ENCODE assay signal across 1 cellular context in the genomic region with DNA sequence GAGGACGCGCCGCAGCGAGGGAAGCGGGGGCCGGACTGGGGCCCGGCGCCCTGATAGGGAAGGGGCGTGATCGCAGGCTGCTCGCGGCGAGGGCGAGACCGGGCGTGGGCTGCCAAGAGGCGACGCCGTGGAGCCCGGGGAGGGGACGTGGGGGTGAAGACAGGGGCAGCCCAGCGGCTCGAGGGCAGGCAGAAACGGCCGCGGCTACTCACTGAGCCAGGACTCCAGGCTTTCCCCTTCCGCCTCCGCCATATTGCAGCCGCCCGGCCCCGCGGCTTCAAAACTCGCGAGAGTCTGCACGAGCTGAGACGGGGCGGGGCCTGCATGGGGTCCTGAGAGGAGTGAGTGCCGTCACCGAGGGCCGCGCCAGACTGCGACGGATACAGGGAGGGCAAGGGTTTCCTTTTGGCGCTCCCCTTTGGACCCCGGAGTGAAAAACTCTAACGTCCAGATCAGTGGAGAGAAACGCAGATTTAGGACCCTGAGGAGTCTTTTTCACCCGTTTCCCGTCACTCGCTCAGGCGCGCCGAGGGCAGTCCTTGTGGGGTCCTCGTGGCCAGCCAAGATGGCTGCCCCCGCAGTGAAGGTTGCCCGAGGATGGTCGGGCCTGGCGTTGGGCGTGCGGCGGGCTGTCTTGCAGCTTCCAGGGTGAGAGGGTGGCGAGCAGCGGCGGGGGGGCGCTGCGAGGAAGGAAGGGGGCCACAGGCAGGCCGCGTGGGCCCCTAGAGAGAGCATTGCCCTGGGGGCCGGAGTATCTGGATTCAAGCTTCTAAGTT.
TF ChIP-seq lines count a peak whose summit lies in the region.

A gene with protein sequence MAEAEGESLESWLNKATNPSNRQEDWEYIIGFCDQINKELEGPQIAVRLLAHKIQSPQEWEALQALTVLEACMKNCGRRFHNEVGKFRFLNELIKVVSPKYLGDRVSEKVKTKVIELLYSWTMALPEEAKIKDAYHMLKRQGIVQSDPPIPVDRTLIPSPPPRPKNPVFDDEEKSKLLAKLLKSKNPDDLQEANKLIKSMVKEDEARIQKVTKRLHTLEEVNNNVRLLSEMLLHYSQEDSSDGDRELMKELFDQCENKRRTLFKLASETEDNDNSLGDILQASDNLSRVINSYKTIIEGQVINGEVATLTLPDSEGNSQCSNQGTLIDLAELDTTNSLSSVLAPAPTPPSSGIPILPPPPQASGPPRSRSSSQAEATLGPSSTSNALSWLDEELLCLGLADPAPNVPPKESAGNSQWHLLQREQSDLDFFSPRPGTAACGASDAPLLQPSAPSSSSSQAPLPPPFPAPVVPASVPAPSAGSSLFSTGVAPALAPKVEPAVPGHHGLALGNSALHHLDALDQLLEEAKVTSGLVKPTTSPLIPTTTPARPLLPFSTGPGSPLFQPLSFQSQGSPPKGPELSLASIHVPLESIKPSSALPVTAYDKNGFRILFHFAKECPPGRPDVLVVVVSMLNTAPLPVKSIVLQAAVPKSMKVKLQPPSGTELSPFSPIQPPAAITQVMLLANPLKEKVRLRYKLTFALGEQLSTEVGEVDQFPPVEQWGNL (minus strand): TSS at position 271 of the 776 bp plus-strand sequence. CDS start 19 bp downstream, at position 252.
A gene (plus strand): TSS at position 544 of the 776 bp plus-strand sequence. CDS start 22 bp downstream, at position 566.

TF ChIP-seq in GM23338, 12 proteins besides CTCF, POLR2A, EP300 and RAD21 (continued from another document):
- TF ChIP-seq, protein P1, sequence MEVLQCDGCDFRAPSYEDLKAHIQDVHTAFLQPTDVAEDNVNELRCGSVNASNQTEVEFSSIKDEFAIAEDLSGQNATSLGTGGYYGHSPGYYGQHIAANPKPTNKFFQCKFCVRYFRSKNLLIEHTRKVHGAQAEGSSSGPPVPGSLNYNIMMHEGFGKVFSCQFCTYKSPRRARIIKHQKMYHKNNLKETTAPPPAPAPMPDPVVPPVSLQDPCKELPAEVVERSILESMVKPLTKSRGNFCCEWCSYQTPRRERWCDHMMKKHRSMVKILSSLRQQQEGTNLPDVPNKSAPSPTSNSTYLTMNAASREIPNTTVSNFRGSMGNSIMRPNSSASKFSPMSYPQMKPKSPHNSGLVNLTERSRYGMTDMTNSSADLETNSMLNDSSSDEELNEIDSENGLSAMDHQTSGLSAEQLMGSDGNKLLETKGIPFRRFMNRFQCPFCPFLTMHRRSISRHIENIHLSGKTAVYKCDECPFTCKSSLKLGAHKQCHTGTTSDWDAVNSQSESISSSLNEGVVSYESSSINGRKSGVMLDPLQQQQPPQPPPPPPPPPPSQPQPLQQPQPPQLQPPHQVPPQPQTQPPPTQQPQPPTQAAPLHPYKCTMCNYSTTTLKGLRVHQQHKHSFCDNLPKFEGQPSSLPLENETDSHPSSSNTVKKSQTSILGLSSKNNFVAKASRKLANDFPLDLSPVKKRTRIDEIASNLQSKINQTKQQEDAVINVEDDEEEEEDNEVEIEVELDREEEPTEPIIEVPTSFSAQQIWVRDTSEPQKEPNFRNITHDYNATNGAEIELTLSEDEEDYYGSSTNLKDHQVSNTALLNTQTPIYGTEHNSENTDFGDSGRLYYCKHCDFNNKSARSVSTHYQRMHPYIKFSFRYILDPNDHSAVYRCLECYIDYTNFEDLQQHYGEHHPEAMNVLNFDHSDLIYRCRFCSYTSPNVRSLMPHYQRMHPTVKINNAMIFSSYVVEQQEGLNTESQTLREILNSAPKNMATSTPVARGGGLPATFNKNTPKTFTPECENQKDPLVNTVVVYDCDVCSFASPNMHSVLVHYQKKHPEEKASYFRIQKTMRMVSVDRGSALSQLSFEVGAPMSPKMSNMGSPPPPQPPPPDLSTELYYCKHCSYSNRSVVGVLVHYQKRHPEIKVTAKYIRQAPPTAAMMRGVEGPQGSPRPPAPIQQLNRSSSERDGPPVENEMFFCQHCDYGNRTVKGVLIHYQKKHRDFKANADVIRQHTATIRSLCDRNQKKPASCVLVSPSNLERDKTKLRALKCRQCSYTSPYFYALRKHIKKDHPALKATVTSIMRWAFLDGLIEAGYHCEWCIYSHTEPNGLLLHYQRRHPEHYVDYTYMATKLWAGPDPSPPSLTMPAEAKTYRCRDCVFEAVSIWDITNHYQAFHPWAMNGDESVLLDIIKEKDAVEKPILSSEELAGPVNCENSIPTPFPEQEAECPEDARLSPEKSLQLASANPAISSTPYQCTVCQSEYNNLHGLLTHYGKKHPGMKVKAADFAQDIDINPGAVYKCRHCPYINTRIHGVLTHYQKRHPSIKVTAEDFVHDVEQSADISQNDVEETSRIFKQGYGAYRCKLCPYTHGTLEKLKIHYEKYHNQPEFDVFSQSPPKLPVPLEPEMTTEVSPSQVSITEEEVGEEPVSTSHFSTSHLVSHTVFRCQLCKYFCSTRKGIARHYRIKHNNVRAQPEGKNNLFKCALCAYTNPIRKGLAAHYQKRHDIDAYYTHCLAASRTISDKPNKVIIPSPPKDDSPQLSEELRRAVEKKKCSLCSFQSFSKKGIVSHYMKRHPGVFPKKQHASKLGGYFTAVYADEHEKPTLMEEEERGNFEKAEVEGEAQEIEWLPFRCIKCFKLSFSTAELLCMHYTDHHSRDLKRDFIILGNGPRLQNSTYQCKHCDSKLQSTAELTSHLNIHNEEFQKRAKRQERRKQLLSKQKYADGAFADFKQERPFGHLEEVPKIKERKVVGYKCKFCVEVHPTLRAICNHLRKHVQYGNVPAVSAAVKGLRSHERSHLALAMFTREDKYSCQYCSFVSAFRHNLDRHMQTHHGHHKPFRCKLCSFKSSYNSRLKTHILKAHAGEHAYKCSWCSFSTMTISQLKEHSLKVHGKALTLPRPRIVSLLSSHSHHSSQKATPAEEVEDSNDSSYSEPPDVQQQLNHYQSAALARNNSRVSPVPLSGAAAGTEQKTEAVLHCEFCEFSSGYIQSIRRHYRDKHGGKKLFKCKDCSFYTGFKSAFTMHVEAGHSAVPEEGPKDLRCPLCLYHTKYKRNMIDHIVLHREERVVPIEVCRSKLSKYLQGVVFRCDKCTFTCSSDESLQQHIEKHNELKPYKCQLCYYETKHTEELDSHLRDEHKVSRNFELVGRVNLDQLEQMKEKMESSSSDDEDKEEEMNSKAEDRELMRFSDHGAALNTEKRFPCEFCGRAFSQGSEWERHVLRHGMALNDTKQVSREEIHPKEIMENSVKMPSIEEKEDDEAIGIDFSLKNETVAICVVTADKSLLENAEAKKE (CRISPR knock-in tag; IDR thresholded peaks at IDR 0.05): no peak
- TF ChIP-seq CREB1 (CRISPR knock-in tag; IDR thresholded peaks at IDR 0.05; ENCODE audit: low read depth): peak; percentile 79
- TF ChIP-seq ZNF114 (CRISPR knock-in tag; IDR thresholded peaks at IDR 0.05): no peak
- peak; percentile 75 for TF ChIP-seq POLR2AphosphoS5 (IDR thresholded peaks at IDR 0.05; ENCODE audit: low read depth)
- no peak for TF ChIP-seq EZH2phosphoT487 (IDR thresholded peaks at IDR 0.05; ENCODE audit: unreplicated experiment)
- TF ChIP-seq JUNB (IDR thresholded peaks at IDR 0.05; ENCODE audit: unreplicated experiment): no peak
- no peak for TF ChIP-seq ZNF331 (CRISPR knock-in tag; IDR thresholded peaks at IDR 0.05; ENCODE audit: low read depth)
- TF ChIP-seq, protein P2, sequence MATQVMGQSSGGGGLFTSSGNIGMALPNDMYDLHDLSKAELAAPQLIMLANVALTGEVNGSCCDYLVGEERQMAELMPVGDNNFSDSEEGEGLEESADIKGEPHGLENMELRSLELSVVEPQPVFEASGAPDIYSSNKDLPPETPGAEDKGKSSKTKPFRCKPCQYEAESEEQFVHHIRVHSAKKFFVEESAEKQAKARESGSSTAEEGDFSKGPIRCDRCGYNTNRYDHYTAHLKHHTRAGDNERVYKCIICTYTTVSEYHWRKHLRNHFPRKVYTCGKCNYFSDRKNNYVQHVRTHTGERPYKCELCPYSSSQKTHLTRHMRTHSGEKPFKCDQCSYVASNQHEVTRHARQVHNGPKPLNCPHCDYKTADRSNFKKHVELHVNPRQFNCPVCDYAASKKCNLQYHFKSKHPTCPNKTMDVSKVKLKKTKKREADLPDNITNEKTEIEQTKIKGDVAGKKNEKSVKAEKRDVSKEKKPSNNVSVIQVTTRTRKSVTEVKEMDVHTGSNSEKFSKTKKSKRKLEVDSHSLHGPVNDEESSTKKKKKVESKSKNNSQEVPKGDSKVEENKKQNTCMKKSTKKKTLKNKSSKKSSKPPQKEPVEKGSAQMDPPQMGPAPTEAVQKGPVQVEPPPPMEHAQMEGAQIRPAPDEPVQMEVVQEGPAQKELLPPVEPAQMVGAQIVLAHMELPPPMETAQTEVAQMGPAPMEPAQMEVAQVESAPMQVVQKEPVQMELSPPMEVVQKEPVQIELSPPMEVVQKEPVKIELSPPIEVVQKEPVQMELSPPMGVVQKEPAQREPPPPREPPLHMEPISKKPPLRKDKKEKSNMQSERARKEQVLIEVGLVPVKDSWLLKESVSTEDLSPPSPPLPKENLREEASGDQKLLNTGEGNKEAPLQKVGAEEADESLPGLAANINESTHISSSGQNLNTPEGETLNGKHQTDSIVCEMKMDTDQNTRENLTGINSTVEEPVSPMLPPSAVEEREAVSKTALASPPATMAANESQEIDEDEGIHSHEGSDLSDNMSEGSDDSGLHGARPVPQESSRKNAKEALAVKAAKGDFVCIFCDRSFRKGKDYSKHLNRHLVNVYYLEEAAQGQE (IDR thresholded peaks at IDR 0.05; ENCODE audit: unreplicated experiment): no peak
- TF ChIP-seq STAT1 (IDR thresholded peaks at IDR 0.05; ENCODE audit: unreplicated experiment): no peak
- TF ChIP-seq, protein P3, sequence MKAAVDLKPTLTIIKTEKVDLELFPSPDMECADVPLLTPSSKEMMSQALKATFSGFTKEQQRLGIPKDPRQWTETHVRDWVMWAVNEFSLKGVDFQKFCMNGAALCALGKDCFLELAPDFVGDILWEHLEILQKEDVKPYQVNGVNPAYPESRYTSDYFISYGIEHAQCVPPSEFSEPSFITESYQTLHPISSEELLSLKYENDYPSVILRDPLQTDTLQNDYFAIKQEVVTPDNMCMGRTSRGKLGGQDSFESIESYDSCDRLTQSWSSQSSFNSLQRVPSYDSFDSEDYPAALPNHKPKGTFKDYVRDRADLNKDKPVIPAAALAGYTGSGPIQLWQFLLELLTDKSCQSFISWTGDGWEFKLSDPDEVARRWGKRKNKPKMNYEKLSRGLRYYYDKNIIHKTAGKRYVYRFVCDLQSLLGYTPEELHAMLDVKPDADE (IDR thresholded peaks at IDR 0.05): peak; percentile 52; the same call in 1 of the 2 replicates
- no peak for TF ChIP-seq EZH2 (IDR thresholded peaks at IDR 0.05; ENCODE audit: low read depth, unreplicated experiment)
